Comparison of ENCODE assay signal across 17 cellular contexts in the genomic region with DNA sequence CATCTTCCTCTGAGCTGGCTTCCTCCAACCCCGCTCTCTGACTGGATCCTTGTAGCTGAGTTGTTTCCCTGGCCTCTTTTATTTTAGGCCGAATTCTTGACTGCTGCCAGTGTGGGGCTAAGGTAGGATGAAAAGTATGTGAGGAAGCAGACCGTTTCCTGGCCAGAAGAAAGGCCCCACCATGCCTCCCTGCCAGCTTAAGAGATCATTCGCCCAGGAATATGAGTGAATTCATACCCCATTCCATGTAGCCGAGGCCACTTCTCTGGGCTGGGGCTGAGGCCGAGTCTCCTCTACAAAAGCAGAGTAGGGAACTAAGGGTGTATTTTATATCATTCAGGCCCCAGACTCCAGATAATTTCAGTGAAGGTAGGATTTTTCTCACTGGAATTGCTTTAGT. TPM values are rescaled to one million over a fixed set of nuclear protein-coding genes. Genes with fewer than 3 reads are reported as not detected.
DNase-seq lines count a peak whose midpoint lies in the region; ATAC-seq and TF ChIP-seq lines count a peak whose summit lies in the region.
"Had no signal": no experiment of that assay in that cellular context is flagged by ENCODE, and none has a peak within 500 bp of the region (broad histone marks: within the 10 kb centered on the region; RNA-seq: fewer than 3 reads in every experiment).

No MANE protein-coding gene starts in this region.

- DNase-seq in DMS79 treated with DMSO at 0.1 percent for 48 hours (lab: John Stamatoyannopoulos, UW), result peak; percentile 39
- no peak for DNase-seq in DMS79 (lab: John Stamatoyannopoulos, UW)
- DNase-seq in caudate nucleus (lab: John Stamatoyannopoulos, UW), result no peak
- DNase-seq in tibial nerve (ENCODE audit: low spot score in 2 of 2), result no peak
- no peak for DNase-seq in body of pancreas
- no peak for DNase-seq in effector memory CD8-positive, alpha-beta T cell
- no peak for DNase-seq in stimulated activated CD4-positive, alpha-beta T cell treated with anti-CD3 and anti-CD28 coated beads, Interleukin-2, amount 100 ng/mL, for 24 hours
- DNase-seq: 8988T; CD8-positive, alpha-beta memory T cell; NCI-H1694 treated with DMSO at 0.1 percent for 48 hours; NCI-H524 had no signal

- H3K4me3 ChIP-seq in mucosa of stomach (ENCODE audit: low read length) (no peak overlapping the region), tibial nerve (no peak overlapping the region), body of pancreas (no peak overlapping the region)

- H3K27me3 ChIP-seq in mucosa of stomach (ENCODE audit: control insufficient read depth, insufficient read depth, low read length) (no peaks in the 10 kb centered on the region), tibial nerve (no peaks in the 10 kb centered on the region), body of pancreas (no peaks in the 10 kb centered on the region)

- TF ChIP-seq POLR2A in tibial nerve (IDR thresholded peaks at IDR 0.05) (no peak), body of pancreas (IDR thresholded peaks at IDR 0.05) (no peak)

- no peaks in the 10 kb centered on the region for H3K36me3 Mint-ChIP-seq in effector memory CD8-positive, alpha-beta T cell (ENCODE audit: insufficient read depth)
- H3K36me3 Mint-ChIP-seq: CD8-positive, alpha-beta memory T cell had no signal

- peaks cover 12 to 17% of the 10 kb centered on the region in 2 donors for H3K4me1 Mint-ChIP-seq in effector memory CD8-positive, alpha-beta T cell (ENCODE audit: low read depth in 2 of 2)

- ATAC-seq in body of pancreas, result no peak
- no peak for ATAC-seq in effector memory CD8-positive, alpha-beta T cell (replicated peaks)
- ATAC-seq: activated CD4-positive, CD25-positive, alpha-beta regulatory T cell treated with anti-CD3 and anti-CD28 coated beads, Interleukin-2, amount 50 U/mL, for 24 hours had no signal

- no peaks in the 10 kb centered on the region for H3K36me3 ChIP-seq in mucosa of stomach (ENCODE audit: control insufficient read depth, insufficient read depth, low read length)
- peaks cover 0 to 9% (median 0%) of the 10 kb centered on the region in 3 donors for H3K36me3 ChIP-seq in tibial nerve
- no peaks in the 10 kb centered on the region for H3K36me3 ChIP-seq in body of pancreas (replicated peaks in 1 of 2; ENCODE audit: insufficient read depth in 1 of 2, low read depth in 2 of 2)
- H3K36me3 ChIP-seq: neutrophil had no signal

- H3K27me3 Mint-ChIP-seq in effector memory CD8-positive, alpha-beta T cell, result peaks cover 32 to 85% of the 10 kb centered on the region in 2 donors

- TF ChIP-seq CTCF in tibial nerve (IDR thresholded peaks at IDR 0.05), result no peak
- no peak for TF ChIP-seq CTCF in body of pancreas (IDR thresholded peaks at IDR 0.05)

- no peak overlapping the region for H3K4me3 Mint-ChIP-seq in effector memory CD8-positive, alpha-beta T cell
- H3K4me3 Mint-ChIP-seq: activated naive CD4-positive, alpha-beta T cell treated with anti-CD3 and anti-CD28 coated beads, Interleukin-2, amount 50 U/mL, for 24 hours; CD8-positive, alpha-beta memory T cell had no signal

- peak overlapping the region; percentile 99 for H3K27ac ChIP-seq in caudate nucleus (ENCODE audit: low read depth, low read length)
- H3K27ac ChIP-seq in tibial nerve, result peak overlapping the region in 3 of 4 donors; percentile 13 to 37 (median 25)
- H3K27ac ChIP-seq in body of pancreas, result peak overlapping the region in 2 of 4 donors; percentile 64 to 79
- H3K27ac ChIP-seq: neutrophil had no signal

- WGBS in tibial nerve, 2 donors, result 81 to 83% methylated on average over 6 of the region's 6 CpGs
- 87 to 88% methylated on average over 6 of the region's 6 CpGs for WGBS in body of pancreas, 2 donors

- no peak overlapping the region for H3K27ac Mint-ChIP-seq in effector memory CD8-positive, alpha-beta T cell
- H3K27ac Mint-ChIP-seq: activated naive CD4-positive, alpha-beta T cell treated with anti-CD3 and anti-CD28 coated beads, Interleukin-2, amount 50 U/mL, for 24 hours; CD8-positive, alpha-beta memory T cell had no signal

- no peak for TF ChIP-seq EP300 in tibial nerve (IDR thresholded peaks at IDR 0.05)

- intact Hi-C loops in body of pancreas (cut with DNase I), result no loop called here

- no peaks in the 10 kb centered on the region for H3K9me3 Mint-ChIP-seq in effector memory CD8-positive, alpha-beta T cell
- H3K9me3 Mint-ChIP-seq: activated naive CD4-positive, alpha-beta T cell treated with anti-CD3 and anti-CD28 coated beads, Interleukin-2, amount 50 U/mL, for 24 hours; CD8-positive, alpha-beta memory T cell had no signal

- peak overlapping the region; percentile 51 for H3K9ac ChIP-seq in mucosa of stomach (ENCODE audit: low read length)

- H3K4me1 ChIP-seq in mucosa of stomach (ENCODE audit: control insufficient read depth, insufficient read depth, low read length) (peaks cover 66% of the 10 kb centered on the region), tibial nerve (peaks cover 2 to 92% (median 43%) of the 10 kb centered on the region in 4 donors), body of pancreas (peaks cover 59% of the 10 kb centered on the region)

- H3K9me3 ChIP-seq in mucosa of stomach (ENCODE audit: control insufficient read depth, low read length) (no peaks in the 10 kb centered on the region), tibial nerve (no peaks in the 10 kb centered on the region), body of pancreas (no peaks in the 10 kb centered on the region)
- H3K9me3 ChIP-seq: neutrophil had no signal

RNA-seq across cellular contexts. Expression of a gene that starts 32.3 kb away (rescaled TPM):
- total RNA-seq in tibial nerve (10 to 100 TPM; 39.8 to 55.8 (median 48.2) TPM), body of pancreas (10 to 100 TPM; 16.9 to 26.7 TPM)

RNA-seq across cellular contexts. Expression of a gene that starts 58.2 kb away (rescaled TPM):
- total RNA-seq in tibial nerve (not detected), body of pancreas (not detected)
- total RNA-seq: CD8-positive, alpha-beta memory T cell; mesenteric fat pad; subcutaneous adipose tissue had no signal
